ENCODE assay signal across 13 cellular contexts in genomic region chr19:2199215-2199614, GRCh38. TPM values are rescaled to one million over a fixed set of nuclear protein-coding genes. Genes with fewer than 3 reads are reported as not detected.
DNase-seq lines count a peak whose midpoint lies in the region; ATAC-seq, FAIRE-seq and TF ChIP-seq lines count a peak whose summit lies in the region.
"Had no signal": no experiment of that assay in that cellular context is flagged by ENCODE, and none has a peak within 500 bp of the region (broad histone marks: within the 10 kb centered on the region; RNA-seq: fewer than 3 reads in every experiment).

No MANE protein-coding gene starts in this region.

- intact Hi-C loops in heart right ventricle (cut with DNase I), result loop anchor here in 1 of 10 donors (5.0 kb wide), 1 partner anchor 42 kb away; no protein-coding TSS in a partner anchor

- peak; percentile 22 to 23 for DNase-seq in A549 (ENCODE audit: low read depth in 1 of 2, low spot score in 1 of 2)
- DNase-seq in GM12892 (ENCODE audit: insufficient read length), result peak; percentile 62
- DNase-seq in heart right ventricle, result no peak
- DNase-seq in NCI-H2171 (lab: John Stamatoyannopoulos, UW), result no peak
- DNase-seq in DMS53 treated with DMSO at 0.1 percent for 48 hours (lab: John Stamatoyannopoulos, UW; ENCODE audit: unreplicated experiment), result no peak
- no peak for DNase-seq in pons (ENCODE audit: low spot score)
- DNase-seq: activated CD4-positive, alpha-beta T cell treated with anti-CD3 and anti-CD28 coated beads for 36 hours; amniotic stem cell; gastrocnemius medialis; Kasumi-1; PC-9 had no signal

- TF ChIP-seq CTCF in A549 (IDR thresholded peaks at IDR 0.05), result no peak; the same call in 2 of the 3 replicates
- peak in 8 of 9 donors; percentile 14 to 46 (median 36) for TF ChIP-seq CTCF in heart right ventricle (IDR thresholded peaks at IDR 0.05)

- no peak for TF ChIP-seq RAD21 in A549 (conservative IDR thresholded peaks at IDR 0.05 in 1 of 2, IDR thresholded peaks at IDR 0.05 in 1 of 2)

- FAIRE-seq in A549 (lab: Jason Lieb, UNC) (no peak), GM12892 (lab: Jason Lieb, UNC) (no peak)

- no peak overlapping the region for H3K27ac ChIP-seq in A549
- H3K27ac ChIP-seq in heart right ventricle, result no peak overlapping the region
- H3K27ac ChIP-seq: gastrocnemius medialis, PC-9 had no signal

- peak; percentile 58 to 75; a peak in 4 of 6 replicates for ATAC-seq in A549
- peak; percentile 28; the same call in 2 of the 3 replicates for ATAC-seq in SK-N-SH treated with all-trans-retinoic acid at 6 μM for 48 hours
- peak; percentile 34 to 63 (median 49) for ATAC-seq in heart right ventricle
- ATAC-seq in GM21619 (IDR thresholded peaks at IDR 0.05; ENCODE audit: unreplicated experiment), result no peak
- ATAC-seq: activated CD4-positive, alpha-beta T cell treated with anti-CD3 and anti-CD28 coated beads for 36 hours; gastrocnemius medialis had no signal

- H3K9me3 ChIP-seq in A549 (no peaks in the 10 kb centered on the region), heart right ventricle (no peaks in the 10 kb centered on the region)
- H3K9me3 ChIP-seq: gastrocnemius medialis had no signal

- no peak overlapping the region for H3K4me3 ChIP-seq in A549
- H3K4me3 ChIP-seq in heart right ventricle, result no peak overlapping the region
- H3K4me3 ChIP-seq: gastrocnemius medialis, PC-9 had no signal

- CTCF ChIA-PET in A549 (lab: Yijun Ruan, JAX), result interaction anchor here (0.8 to 1.3 kb wide), 3 partner anchors 10 to 35 kb away, joined by 3 to 5 read pairs (median 3); partner anchors contain the start of gene DOT1L

- H3K27me3 ChIP-seq in heart right ventricle, result no peaks in the 10 kb centered on the region
- H3K27me3 ChIP-seq: gastrocnemius medialis had no signal

- TF ChIP-seq EP300 in A549 (IDR thresholded peaks at IDR 0.05), result no peak

- POLR2A ChIA-PET in A549 (lab: Yijun Ruan, JAX), result no interaction called here

- no peaks in the 10 kb centered on the region for H3K4me1 ChIP-seq in A549
- peaks cover 0 to 9% (median 0%) of the 10 kb centered on the region in 9 donors for H3K4me1 ChIP-seq in heart right ventricle
- H3K4me1 ChIP-seq: gastrocnemius medialis had no signal

- H3K36me3 ChIP-seq in heart right ventricle, result peaks cover 0 to 87% (median 6%) of the 10 kb centered on the region in 9 donors

- no peak overlapping the region for H3K4me2 ChIP-seq in A549
- H3K4me2 ChIP-seq: PC-9 had no signal

- TF ChIP-seq POLR2A in A549 (IDR thresholded peaks at IDR 0.05; ENCODE audit: low read length) (no peak), GM12892 (IDR thresholded peaks at IDR 0.05; ENCODE audit: low read depth, low read length) (no peak)

- WGBS in A549 (ENCODE audit: missing lambda C conversion rate), result 95% methylated on average over 9 of the region's 18 CpGs
- WGBS in heart right ventricle, 2 donors, result 57 to 71% methylated on average over 18 of the region's 18 CpGs

TF ChIP-seq in A549, 52 proteins besides CTCF, POLR2A, EP300 and RAD21 (continues in another document):
- no peak for TF ChIP-seq GATA3 (IDR thresholded peaks at IDR 0.05; ENCODE audit: borderline replicate concordance)
- TF ChIP-seq JUNB (IDR thresholded peaks at IDR 0.05), result no peak
- no peak for TF ChIP-seq BHLHE40 (IDR thresholded peaks at IDR 0.05; ENCODE audit: low read depth, low read length)
- no peak for TF ChIP-seq TP53 (CRISPR knock-in tag; IDR thresholded peaks at IDR 0.05)
- no peak for TF ChIP-seq MAX (IDR thresholded peaks at IDR 0.05)
- TF ChIP-seq ZFP36 (IDR thresholded peaks at IDR 0.05; ENCODE audit: borderline replicate concordance, partially characterized antibody), result no peak
- no peak for TF ChIP-seq NFE2L2 (conservative IDR thresholded peaks at IDR 0.05; ENCODE audit: low read length)
- no peak for TF ChIP-seq CHD4 (IDR thresholded peaks at IDR 0.05; ENCODE audit: borderline replicate concordance)

TF ChIP-seq in SK-N-SH treated with all-trans-retinoic acid at 6 μM for 48 hours, 23 proteins besides CTCF, POLR2A, EP300 and RAD21:
- TF ChIP-seq PATZ1 (CRISPR knock-in tag; IDR thresholded peaks at IDR 0.05; ENCODE audit: borderline replicate concordance), result no peak
- TF ChIP-seq ZFP3 (CRISPR knock-in tag; IDR thresholded peaks at IDR 0.05), result no peak
- no peak for TF ChIP-seq ZNF8 (CRISPR knock-in tag; IDR thresholded peaks at IDR 0.05)
- TF ChIP-seq ZNF70 (CRISPR knock-in tag; IDR thresholded peaks at IDR 0.05), result no peak
- no peak for TF ChIP-seq ZFP30 (CRISPR knock-in tag; IDR thresholded peaks at IDR 0.05)

RNA-seq across cellular contexts. Expression of gene DOT1L, which starts 35.5 kb away (rescaled TPM):
- polyA plus RNA-seq in A549 (2011; rRNA removed) (2.7 and 5.0 TPM in 2 replicates), A549 (2017; fragmentation: RNase III; extraction: RNeasy Plus Mini Kit Qiagen cat#74134 plus additional on column Dnase treatment) (8.3 to 10.2 TPM (median 10.1 TPM) in 3 replicates), heart right ventricle (10 to 100 TPM in 1 of 2 donors, 1 to 10 TPM in 1; 9.2 to 12.1 TPM)
- 8.3 and 9.4 TPM in 2 replicates for polyA plus RNA-seq in A549 (2012; cell fraction: cytosol; rRNA removed)
- 28.8 and 59.9 TPM in 2 replicates for polyA plus RNA-seq in A549 (2012; cell fraction: nucleus; rRNA removed)
- polyA minus RNA-seq in A549 (2011; rRNA and poly(A)+ RNA removed), result 12.3 and 18.9 TPM in 2 replicates
- 12.6 TPM for polyA plus RNA-seq in GM12892 (2012; ENCODE audit: missing spikeins)
- total RNA-seq in heart right ventricle, result 10 to 100 TPM in 7 of 10 donors, 1 to 10 TPM in 3; 7.0 to 16.0 (median 12.5) TPM

RNA-seq across cellular contexts. Expression of gene PLEKHJ1, which starts 36.9 kb away (rescaled TPM):
- polyA plus RNA-seq in A549 (2011; rRNA removed) (18.3 and 19.9 TPM in 2 replicates), A549 (2017; fragmentation: RNase III; extraction: RNeasy Plus Mini Kit Qiagen cat#74134 plus additional on column Dnase treatment) (32.2 to 34.8 TPM (median 33.9 TPM) in 3 replicates), heart right ventricle (100 to 1,000 TPM in 1 of 2 donors, 10 to 100 TPM in 1; 83.6 to 103 TPM)
- 65.1 and 74.2 TPM in 2 replicates for polyA plus RNA-seq in A549 (2012; cell fraction: cytosol; rRNA removed)
- polyA plus RNA-seq in A549 (2012; cell fraction: nucleus; rRNA removed), result 85.3 and 87.9 TPM in 2 replicates
- 12.6 and 14.9 TPM in 2 replicates for polyA minus RNA-seq in A549 (2011; rRNA and poly(A)+ RNA removed)
- 41.7 TPM for polyA plus RNA-seq in GM12892 (2012; ENCODE audit: missing spikeins)
- total RNA-seq in heart right ventricle, result 10 to 100 TPM; 40.0 to 76.5 (median 45.0) TPM

RNA-seq across cellular contexts. Expression of gene SF3A2, which starts 37.4 kb away (rescaled TPM):
- polyA plus RNA-seq in A549 (2011; rRNA removed) (11.9 and 13.5 TPM in 2 replicates), A549 (2017; fragmentation: RNase III; extraction: RNeasy Plus Mini Kit Qiagen cat#74134 plus additional on column Dnase treatment) (62.7 to 73.4 TPM (median 68.2 TPM) in 3 replicates), heart right ventricle (10 to 100 TPM; 25.8 to 47.3 TPM)
- polyA plus RNA-seq in A549 (2012; cell fraction: cytosol; rRNA removed), result 36.3 and 39.7 TPM in 2 replicates
- polyA plus RNA-seq in A549 (2012; cell fraction: nucleus; rRNA removed), result 125 and 200 TPM in 2 replicates
- polyA minus RNA-seq in A549 (2011; rRNA and poly(A)+ RNA removed), result 9.3 and 20.9 TPM in 2 replicates
- polyA plus RNA-seq in GM12892 (2012; ENCODE audit: missing spikeins), result 15.6 TPM
- total RNA-seq in heart right ventricle, result 10 to 100 TPM; 24.6 to 45.2 (median 30.4) TPM

RNA-seq across cellular contexts. Expression of gene AP3D1, which starts 47.8 kb away (rescaled TPM):
- 44.4 and 64.8 TPM in 2 replicates for polyA plus RNA-seq in A549 (2011; rRNA removed)
- polyA plus RNA-seq in A549 (2012; cell fraction: cytosol; rRNA removed), result 90.7 and 104 TPM in 2 replicates
- polyA plus RNA-seq in A549 (2012; cell fraction: nucleus; rRNA removed), result 176 and 178 TPM in 2 replicates
- polyA plus RNA-seq in A549 (2017; fragmentation: RNase III; extraction: RNeasy Plus Mini Kit Qiagen cat#74134 plus additional on column Dnase treatment), result 61.0 to 67.2 TPM (median 66.9 TPM) in 3 replicates
- 121 and 124 TPM in 2 replicates for polyA minus RNA-seq in A549 (2011; rRNA and poly(A)+ RNA removed)
- polyA plus RNA-seq in GM12892 (2012; ENCODE audit: missing spikeins), result 41.7 TPM
- total RNA-seq in heart right ventricle, result 100 to 1,000 TPM in 1 of 10 donors, 10 to 100 TPM in 9; 68.4 to 168 (median 81.9) TPM
- polyA plus RNA-seq in heart right ventricle, result 10 to 100 TPM; 63.9 to 95.1 TPM

RNA-seq across cellular contexts. Expression of gene AMH, which starts 49.9 kb away (rescaled TPM):
- polyA plus RNA-seq in A549 (2011; rRNA removed), result 2.8 and 3.0 TPM in 2 replicates
- 13.4 and 19.5 TPM in 2 replicates for polyA plus RNA-seq in A549 (2012; cell fraction: cytosol; rRNA removed)
- polyA plus RNA-seq in A549 (2012; cell fraction: nucleus; rRNA removed), result 242 and 443 TPM in 2 replicates
- polyA plus RNA-seq in A549 (2017; fragmentation: RNase III; extraction: RNeasy Plus Mini Kit Qiagen cat#74134 plus additional on column Dnase treatment), result 12.0 to 13.2 TPM (median 12.7 TPM) in 3 replicates
- 0.45 and 0.63 TPM in 2 replicates for polyA minus RNA-seq in A549 (2011; rRNA and poly(A)+ RNA removed)
- polyA plus RNA-seq in GM12892 (2012; ENCODE audit: missing spikeins), result not detected
- total RNA-seq in heart right ventricle, result under 1 TPM; 0.15 to 0.70 (median 0.41) TPM
- 1 to 10 TPM in 1 of 2 donors, under 1 TPM in 1; 0.30 to 1.0 TPM for polyA plus RNA-seq in heart right ventricle

Comparison
In these comparisons a context has a peak if more than half of its experiments do, and no peak if none do; other contexts are left out.
1. DNase-seq: peak in A549 (2 of 2) and GM12892 (single experiment); none in heart right ventricle (0 of 2), NCI-H2171 (single experiment), DMS53 treated with DMSO at 0.1 percent for 48 hours (single experiment) and pons (single experiment).